8 cellular contexts compared by ENCODE assay signal in genomic region chr14:61472801-61473376, GRCh38.
DNase-seq lines count a peak whose midpoint lies in the region; ATAC-seq and TF ChIP-seq lines count a peak whose summit lies in the region.

No MANE protein-coding gene starts in this region.

- peaks cover 91% of the 10 kb centered on the region for H3K4me1 ChIP-seq in CD4-positive, CD25-positive, alpha-beta regulatory T cell (ENCODE audit: control insufficient read depth, insufficient read depth, low read length, poor library complexity, severe bottlenecking)
- peaks cover 40% of the 10 kb centered on the region for H3K4me1 ChIP-seq in psoas muscle

- peaks cover 27% of the 10 kb centered on the region for H3K36me3 ChIP-seq in CD4-positive, CD25-positive, alpha-beta regulatory T cell (ENCODE audit: control insufficient read depth, insufficient read depth, low read length)
- no peaks in the 10 kb centered on the region for H3K36me3 ChIP-seq in psoas muscle (ENCODE audit: insufficient read depth in 1 of 2, low read depth in 1 of 2)

- intact Hi-C loops in psoas muscle (cut with DNase I), result loop anchor here in 1 of 2 donors (5.0 kb wide), 1 partner anchor 254 kb away; no protein-coding TSS in a partner anchor

- peak overlapping the region; percentile 73 to 86 (median 84) for H3K4me3 Mint-ChIP-seq in CD4-positive, CD25-positive, alpha-beta regulatory T cell
- peak overlapping the region; percentile 87 for H3K4me3 Mint-ChIP-seq in T-helper 1 cell treated with Interleukin-12 subunit alpha and Interleukin-12 subunit beta and Interleukin-4 antibody, amounts not matched to agents 30 μg/mL and 1 μg/mL, for 36 hours

- H3K4me3 ChIP-seq in CD4-positive, CD25-positive, alpha-beta regulatory T cell (ENCODE audit: low read depth, low read length), result peak overlapping the region; percentile 78
- H3K4me3 ChIP-seq in psoas muscle, result no peak overlapping the region

- no peaks in the 10 kb centered on the region for H3K27me3 Mint-ChIP-seq in CD4-positive, CD25-positive, alpha-beta regulatory T cell
- H3K27me3 Mint-ChIP-seq in T-helper 1 cell treated with Interleukin-12 subunit alpha and Interleukin-12 subunit beta and Interleukin-4 antibody, amounts not matched to agents 30 μg/mL and 1 μg/mL, for 36 hours (ENCODE audit: low read depth), result no peaks in the 10 kb centered on the region

- no peak for TF ChIP-seq CTCF in psoas muscle (IDR thresholded peaks at IDR 0.05)

- H3K9me3 Mint-ChIP-seq in CD4-positive, CD25-positive, alpha-beta regulatory T cell, result no peaks in the 10 kb centered on the region
- no peaks in the 10 kb centered on the region for H3K9me3 Mint-ChIP-seq in T-helper 1 cell treated with Interleukin-12 subunit alpha and Interleukin-12 subunit beta and Interleukin-4 antibody, amounts not matched to agents 30 μg/mL and 1 μg/mL, for 36 hours

- H3K36me3 Mint-ChIP-seq in CD4-positive, CD25-positive, alpha-beta regulatory T cell, result peaks cover 35% of the 10 kb centered on the region
- H3K36me3 Mint-ChIP-seq in T-helper 1 cell treated with Interleukin-12 subunit alpha and Interleukin-12 subunit beta and Interleukin-4 antibody, amounts not matched to agents 30 μg/mL and 1 μg/mL, for 36 hours (ENCODE audit: low read depth), result peaks cover 38% of the 10 kb centered on the region

- no peaks in the 10 kb centered on the region for H3K9me3 ChIP-seq in CD4-positive, CD25-positive, alpha-beta regulatory T cell (ENCODE audit: control insufficient read depth in 2 of 2, low read length in 2 of 2)
- H3K9me3 ChIP-seq in psoas muscle, result no peaks in the 10 kb centered on the region

- H3K27ac Mint-ChIP-seq in CD4-positive, CD25-positive, alpha-beta regulatory T cell, result peak overlapping the region; percentile 98 to 99 (median 99)
- H3K27ac Mint-ChIP-seq in T-helper 1 cell treated with Interleukin-12 subunit alpha and Interleukin-12 subunit beta and Interleukin-4 antibody, amounts not matched to agents 30 μg/mL and 1 μg/mL, for 36 hours, result peak overlapping the region; percentile 95

- no peak for ATAC-seq in CD4-positive, CD25-positive, alpha-beta regulatory T cell (ENCODE audit: low read depth in 2 of 2)
- ATAC-seq in psoas muscle (no peak), GM21786 (IDR thresholded peaks at IDR 0.05; ENCODE audit: unreplicated experiment) (no peak), HG03565 (IDR thresholded peaks at IDR 0.05; ENCODE audit: unreplicated experiment) (no peak)

- peak overlapping the region; percentile 99 for H3K27ac ChIP-seq in CD4-positive, CD25-positive, alpha-beta regulatory T cell (ENCODE audit: insufficient read depth, low read length, poor library complexity, severe bottlenecking)
- peak overlapping the region; percentile 39 for H3K27ac ChIP-seq in psoas muscle

- 82 to 92% (median 89%) methylated on average over 3 of the region's 3 CpGs for WGBS in psoas muscle, 3 donors

- DNase-seq in CD4-positive, CD25-positive, alpha-beta regulatory T cell, result peak; percentile 60 to 87 (median 60)
- DNase-seq in amniotic epithelial cell (ENCODE audit: low read depth) (peak; percentile 56), psoas muscle (no peak), AML-193 (lab: John Stamatoyannopoulos, UW) (no peak), inferior parietal cortex (ENCODE audit: extremely low spot score) (no peak)

- H3K4me1 Mint-ChIP-seq in CD4-positive, CD25-positive, alpha-beta regulatory T cell, result peaks cover 40 to 96% (median 79%) of the 10 kb centered on the region in 4 donors
- H3K4me1 Mint-ChIP-seq in T-helper 1 cell treated with Interleukin-12 subunit alpha and Interleukin-12 subunit beta and Interleukin-4 antibody, amounts not matched to agents 30 μg/mL and 1 μg/mL, for 36 hours (ENCODE audit: low read depth), result peaks cover 86% of the 10 kb centered on the region

- no peaks in the 10 kb centered on the region for H3K27me3 ChIP-seq in CD4-positive, CD25-positive, alpha-beta regulatory T cell (ENCODE audit: control insufficient read depth, insufficient read depth, low read length)
- no peaks in the 10 kb centered on the region for H3K27me3 ChIP-seq in psoas muscle (ENCODE audit: insufficient read depth in 3 of 3, low read length in 2 of 3)

Comparison
In these comparisons a context has a peak if more than half of its experiments do, and no peak if none do; other contexts are left out.
1. DNase-seq: peak in CD4-positive, CD25-positive, alpha-beta regulatory T cell (3 of 3) and amniotic epithelial cell (single experiment); none in psoas muscle (0 of 2), AML-193 (0 of 2) and inferior parietal cortex (single experiment).